15 cellular contexts compared by ENCODE assay signal in genomic region chr1:106072909-106073600, GRCh38.
A peak's percentile ranks its signal among the peaks of the same experiment; 100 is the strongest.
DNase-seq lines count a peak whose midpoint lies in the region; ATAC-seq and TF ChIP-seq lines count a peak whose summit lies in the region.
"Had no signal": no experiment of that assay in that cellular context is flagged by ENCODE, and none has a peak within 500 bp of the region (broad histone marks: within the 10 kb centered on the region; RNA-seq: fewer than 3 reads in every experiment).

No MANE protein-coding gene starts in this region.

- no peaks in the 10 kb centered on the region for H3K9me3 ChIP-seq in left lung
- H3K9me3 ChIP-seq in aorta (ENCODE audit: control insufficient read depth, low read length) = no peaks in the 10 kb centered on the region
- H3K9me3 ChIP-seq in CD8-positive, alpha-beta memory T cell (ENCODE audit: low read length) = no peaks in the 10 kb centered on the region
- H3K9me3 ChIP-seq: body of pancreas, tibial artery had no signal

- no peak overlapping the region for H3K27ac Mint-ChIP-seq in memory B cell
- no peak overlapping the region for H3K27ac Mint-ChIP-seq in CD8-positive, alpha-beta memory T cell
- H3K27ac Mint-ChIP-seq: effector memory CD8-positive, alpha-beta T cell; immature natural killer cell had no signal

- no peak for TF ChIP-seq CTCF in left lung (IDR thresholded peaks at IDR 0.05)

- peaks cover 11% of the 10 kb centered on the region for H3K4me1 Mint-ChIP-seq in memory B cell
- H3K4me1 Mint-ChIP-seq in CD8-positive, alpha-beta memory T cell = no peaks in the 10 kb centered on the region
- H3K4me1 Mint-ChIP-seq: immature natural killer cell had no signal

- intact Hi-C loops in left lung (cut with DNase I) = no loop called here
- intact Hi-C loops in aorta (cut with DNase I) = no loop called here

- no peaks in the 10 kb centered on the region for H3K36me3 Mint-ChIP-seq in memory B cell
- H3K36me3 Mint-ChIP-seq in CD8-positive, alpha-beta memory T cell = no peaks in the 10 kb centered on the region
- H3K36me3 Mint-ChIP-seq: immature natural killer cell had no signal

- H3K36me3 ChIP-seq in left lung (no peaks in the 10 kb centered on the region), aorta (ENCODE audit: control insufficient read depth in 1 of 2, insufficient read depth in 2 of 2, low read length in 1 of 2) (no peaks in the 10 kb centered on the region)
- H3K36me3 ChIP-seq in CD8-positive, alpha-beta memory T cell (ENCODE audit: insufficient read depth, low read length) = no peaks in the 10 kb centered on the region
- H3K36me3 ChIP-seq: tibial artery had no signal

- no peak for DNase-seq in memory B cell (ENCODE audit: low spot score in 2 of 2)
- DNase-seq in left lung = no peak
- no peak for DNase-seq in aorta
- DNase-seq in ureter (ENCODE audit: low spot score) = no peak
- no peak for DNase-seq in CD8-positive, alpha-beta memory T cell
- DNase-seq: activated gamma-delta T cell treated with Interleukin-2 at 50 U/mL for 16 hours; body of pancreas; effector memory CD8-positive, alpha-beta T cell; foreskin keratinocyte; immature natural killer cell; tibial artery had no signal

- 71 to 74% methylated on average over 7 of the region's 7 CpGs for WGBS in aorta, 2 donors

- no peak overlapping the region for H3K27ac ChIP-seq in left lung
- H3K27ac ChIP-seq in aorta (ENCODE audit: low read depth in 1 of 2, low read length in 2 of 2) = no peak overlapping the region
- H3K27ac ChIP-seq in CD8-positive, alpha-beta memory T cell (ENCODE audit: low read depth, low read length) = no peak overlapping the region
- H3K27ac ChIP-seq: body of pancreas, foreskin keratinocyte, parathyroid adenoma, tibial artery had no signal

- H3K4me3 ChIP-seq in left lung (no peak overlapping the region), aorta (ENCODE audit: low read length in 2 of 2) (no peak overlapping the region)
- no peak overlapping the region for H3K4me3 ChIP-seq in CD8-positive, alpha-beta memory T cell (ENCODE audit: low read length)
- H3K4me3 ChIP-seq: body of pancreas, tibial artery had no signal

- no peak overlapping the region for H3K4me3 Mint-ChIP-seq in memory B cell
- H3K4me3 Mint-ChIP-seq in CD8-positive, alpha-beta memory T cell = no peak overlapping the region
- H3K4me3 Mint-ChIP-seq: effector memory CD8-positive, alpha-beta T cell; immature natural killer cell had no signal

- H3K9me3 Mint-ChIP-seq in memory B cell = no peaks in the 10 kb centered on the region
- peaks cover 0 to 32% (median 3%) of the 10 kb centered on the region in 5 donors for H3K9me3 Mint-ChIP-seq in CD8-positive, alpha-beta memory T cell

- H3K4me1 ChIP-seq in left lung (no peaks in the 10 kb centered on the region), aorta (ENCODE audit: control insufficient read depth in 1 of 2, insufficient read depth in 2 of 2, low read length in 2 of 2) (no peaks in the 10 kb centered on the region)
- H3K4me1 ChIP-seq in CD8-positive, alpha-beta memory T cell (ENCODE audit: insufficient read depth, low read length) = no peaks in the 10 kb centered on the region
- H3K4me1 ChIP-seq: body of pancreas, foreskin keratinocyte, parathyroid adenoma, tibial artery had no signal

- peak; percentile 80 for ATAC-seq in GM19372 (IDR thresholded peaks at IDR 0.05; ENCODE audit: low read depth, unreplicated experiment)
- ATAC-seq in HG02610 (IDR thresholded peaks at IDR 0.05; ENCODE audit: unreplicated experiment) = peak; percentile 82
- peak; percentile 64 for ATAC-seq in HG03280 (IDR thresholded peaks at IDR 0.05; ENCODE audit: unreplicated experiment)
- peak; percentile 78 for ATAC-seq in memory B cell (ENCODE audit: low read depth)
- no peak for ATAC-seq in left lung
- ATAC-seq in aorta (ENCODE audit: low FRiP score) = no peak
- ATAC-seq: body of pancreas; effector memory CD8-positive, alpha-beta T cell; foreskin keratinocyte had no signal

- CTCF ChIA-PET in CD8-positive, alpha-beta memory T cell (lab: Charles Lee) = no interaction called here

- H3K27me3 Mint-ChIP-seq in memory B cell = no peaks in the 10 kb centered on the region
- H3K27me3 Mint-ChIP-seq in CD8-positive, alpha-beta memory T cell = no peaks in the 10 kb centered on the region
- H3K27me3 Mint-ChIP-seq: effector memory CD8-positive, alpha-beta T cell had no signal

- POLR2A ChIA-PET in CD8-positive, alpha-beta memory T cell (lab: Charles Lee) = no interaction called here

- no peaks in the 10 kb centered on the region for H3K27me3 ChIP-seq in left lung
- no peaks in the 10 kb centered on the region for H3K27me3 ChIP-seq in aorta (ENCODE audit: control insufficient read depth in 1 of 2, insufficient read depth in 2 of 2, low read length in 1 of 2)
- H3K27me3 ChIP-seq in CD8-positive, alpha-beta memory T cell (ENCODE audit: insufficient read depth, low read length, poor library complexity, severe bottlenecking) = no peaks in the 10 kb centered on the region
- H3K27me3 ChIP-seq: body of pancreas, foreskin keratinocyte, tibial artery had no signal

Comparison
In these comparisons a context has a peak if more than half of its experiments do, and no peak if none do; other contexts are left out.
1. ATAC-seq: peak in GM19372 (single experiment), HG02610 (single experiment), HG03280 (single experiment) and memory B cell (single experiment); none in left lung (single experiment) and aorta (single experiment).